ENCODE assay signal across 20 cellular contexts in the genomic region with DNA sequence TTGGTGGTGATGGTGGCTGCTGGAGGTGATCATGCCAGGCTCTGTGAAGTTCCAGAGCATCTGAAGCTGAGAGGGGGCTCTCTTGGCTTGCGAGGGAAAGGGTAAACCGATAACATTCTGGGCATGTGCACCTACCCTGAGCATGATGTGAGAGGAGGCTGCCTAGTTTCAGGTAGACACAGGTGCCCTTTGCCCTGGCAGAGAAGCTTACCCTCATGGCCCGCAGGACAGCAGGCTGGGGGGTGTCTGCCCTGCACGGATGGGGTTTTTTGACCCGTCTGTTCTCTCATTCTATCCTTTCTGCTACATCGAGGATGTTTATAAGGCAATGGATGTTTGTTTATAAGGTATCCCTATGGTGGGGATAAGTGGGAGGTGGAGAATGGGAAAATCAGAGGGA.
"Had no signal": no experiment of that assay in that cellular context is flagged by ENCODE, and none has a peak within 500 bp of the region (broad histone marks: within the 10 kb centered on the region; RNA-seq: fewer than 3 reads in every experiment).

No MANE protein-coding gene starts in this region.

- H3K27ac ChIP-seq: esophagus squamous epithelium, gastroesophageal sphincter, neutrophil, psoas muscle, right lobe of liver, spleen had no signal

- H3K36me3 ChIP-seq: esophagus squamous epithelium, gastroesophageal sphincter, neutrophil, right lobe of liver, spleen, stomach had no signal

- H3K4me3 ChIP-seq: esophagus squamous epithelium, gastroesophageal sphincter, psoas muscle, right lobe of liver, spleen, stomach, thyroid gland had no signal

- DNase-seq: esophagus squamous epithelium; glutamatergic neuron; kidney; left colon; left ventricle myocardium superior; naive thymus-derived CD4-positive, alpha-beta T cell; nephron progenitor cell; psoas muscle; retina; right lobe of liver; spleen; stimulated activated CD4-positive, alpha-beta T cell treated with anti-CD3 and anti-CD28 coated beads, Interleukin-15, amount 100 ng/mL, for 24 hours; stimulated activated CD4-positive, alpha-beta T cell treated with anti-CD3 and anti-CD28 coated beads, Interleukin-2, amount 100 ng/mL, for 24 hours; stimulated activated naive CD4-positive, alpha-beta T cell; stomach; substantia nigra; thyroid gland had no signal

- H3K27me3 ChIP-seq: esophagus squamous epithelium, gastroesophageal sphincter, neutrophil, right lobe of liver, spleen, stomach, thyroid gland had no signal

- H3K4me1 Mint-ChIP-seq: nephron progenitor cell had no signal

- H3K9me3 ChIP-seq: esophagus squamous epithelium, gastroesophageal sphincter, neutrophil, psoas muscle, right lobe of liver, spleen, stomach, thyroid gland had no signal

- H3K4me1 ChIP-seq: gastroesophageal sphincter, psoas muscle, spleen, thyroid gland had no signal

- H3K9me3 Mint-ChIP-seq: dendritic cell treated with granulocyte-macrophage colony-stimulating factor and Interleukin-4, amounts not matched to agents 40 ng/mL and 50 ng/mL, for 4 days; nephron progenitor cell had no signal

- ATAC-seq: gastroesophageal sphincter; left colon; left ventricle myocardium superior; naive thymus-derived CD4-positive, alpha-beta T cell; psoas muscle had no signal

- H3K27ac Mint-ChIP-seq: dendritic cell treated with granulocyte-macrophage colony-stimulating factor and Interleukin-4, amounts not matched to agents 40 ng/mL and 50 ng/mL, for 4 days; naive thymus-derived CD4-positive, alpha-beta T cell; nephron progenitor cell had no signal

- H3K4me3 Mint-ChIP-seq: dendritic cell treated with granulocyte-macrophage colony-stimulating factor and Interleukin-4, amounts not matched to agents 40 ng/mL and 50 ng/mL, for 4 days; naive thymus-derived CD4-positive, alpha-beta T cell; nephron progenitor cell had no signal

- H3K36me3 Mint-ChIP-seq: naive thymus-derived CD4-positive, alpha-beta T cell had no signal
